26 cellular contexts compared by ENCODE assay signal in genomic region chr7:87810130-87810529, GRCh38.
DNase-seq lines count a peak whose midpoint lies in the region; ATAC-seq, FAIRE-seq and TF ChIP-seq lines count a peak whose summit lies in the region.
"Had no signal": no experiment of that assay in that cellular context is flagged by ENCODE, and none has a peak within 500 bp of the region (broad histone marks: within the 10 kb centered on the region; RNA-seq: fewer than 3 reads in every experiment).

No MANE protein-coding gene starts in this region.

- WGBS in HUES64: 24% methylated on average over 1 of the region's 1 CpG
- WGBS in pancreas, 2 donors: 30 to 34% methylated on average over 1 of the region's 1 CpG
- 28 to 56% methylated on average over 1 of the region's 1 CpG for WGBS in sigmoid colon, 2 donors

- intact Hi-C loops in pancreas (cut with DNase I) (no loop called here), sigmoid colon (cut with DNase I) (no loop called here)

- H3K4me1 ChIP-seq in HUES64 (ENCODE audit: insufficient read depth, low read length): peaks cover 13% of the 10 kb centered on the region
- H3K4me1 ChIP-seq in pancreas: no peaks in the 10 kb centered on the region
- no peaks in the 10 kb centered on the region for H3K4me1 ChIP-seq in sigmoid colon
- H3K4me1 ChIP-seq: gastroesophageal sphincter, psoas muscle, uterus had no signal

- H3K4me3 ChIP-seq in HUES64 (ENCODE audit: low read length): no peak overlapping the region
- no peak overlapping the region for H3K4me3 ChIP-seq in pancreas
- H3K4me3 ChIP-seq in sigmoid colon: no peak overlapping the region
- H3K4me3 ChIP-seq: gastroesophageal sphincter, lung, mucosa of descending colon, psoas muscle, thoracic aorta, uterus had no signal

- no peaks in the 10 kb centered on the region for H3K9me3 ChIP-seq in HUES64 (ENCODE audit: insufficient read depth, low read depth, low read length)
- no peaks in the 10 kb centered on the region for H3K9me3 ChIP-seq in pancreas
- H3K9me3 ChIP-seq in sigmoid colon: no peaks in the 10 kb centered on the region
- H3K9me3 ChIP-seq: gastroesophageal sphincter, mucosa of descending colon, psoas muscle, thoracic aorta, uterus had no signal

- H3K36me3 ChIP-seq in HUES64 (ENCODE audit: insufficient read depth, low read length): no peaks in the 10 kb centered on the region
- no peaks in the 10 kb centered on the region for H3K36me3 ChIP-seq in pancreas
- H3K36me3 ChIP-seq in sigmoid colon: no peaks in the 10 kb centered on the region
- H3K36me3 ChIP-seq: gastroesophageal sphincter, thoracic aorta, uterus had no signal

- no peak overlapping the region for H3K9ac ChIP-seq in HUES64 (ENCODE audit: low read depth, low read length)

- no peaks in the 10 kb centered on the region for H3K27me3 ChIP-seq in HUES64 (ENCODE audit: insufficient read depth, low read length)
- H3K27me3 ChIP-seq in pancreas: no peaks in the 10 kb centered on the region
- H3K27me3 ChIP-seq in sigmoid colon: no peaks in the 10 kb centered on the region
- H3K27me3 ChIP-seq: gastroesophageal sphincter, uterus had no signal

- DNase-seq in iPS-NIHi11 (ENCODE audit: low spot score) (peak; percentile 43), cortex of kidney (lab: John Stamatoyannopoulos, UW) (no peak), pancreas (no peak), sigmoid colon (no peak)
- DNase-seq: activated CD4-positive, alpha-beta T cell treated with anti-CD3 and anti-CD28 coated beads for 48 hours; activated T-cell treated with anti-CD3 and anti-CD28 coated beads, Interleukin-2, amount 50 U/mL, for 4 hours; DND-41; hippocampal formation; kidney glomerular epithelial cell; mucosa of descending colon; NCI-H1105; NCI-H1930; NCI-H526; OCI-M1; psoas muscle; Right ventricle myocardium superior; stimulated activated naive CD8-positive, alpha-beta T cell treated with anti-CD3 and anti-CD28 coated beads, Interleukin-15, Interleukin-2, amounts not matched to agents 100 U/mL and 50 U/mL, for 24 hours; uterus had no signal

- FAIRE-seq in pancreas (lab: Jason Lieb, UNC): no peak
- FAIRE-seq: endothelial cell of umbilical vein had no signal

- ATAC-seq in GM19463 (IDR thresholded peaks at IDR 0.05; ENCODE audit: unreplicated experiment): no peak
- ATAC-seq in pancreas: no peak
- ATAC-seq: activated T-cell treated with anti-CD3 and anti-CD28 coated beads, Interleukin-2, amount 50 U/mL, for 4 hours; gastroesophageal sphincter; mucosa of descending colon; psoas muscle; stimulated activated naive CD8-positive, alpha-beta T cell treated with anti-CD3 and anti-CD28 coated beads, Interleukin-15, Interleukin-2, amounts not matched to agents 100 U/mL and 50 U/mL, for 24 hours had no signal

- H3K27ac ChIP-seq in HUES64 (ENCODE audit: low read depth, low read length): peak overlapping the region; percentile 66
- H3K27ac ChIP-seq in VCaP: peak overlapping the region; percentile 75
- H3K27ac ChIP-seq in pancreas: no peak overlapping the region
- H3K27ac ChIP-seq in sigmoid colon: no peak overlapping the region
- H3K27ac ChIP-seq: C4-2B, gastroesophageal sphincter, psoas muscle, thoracic aorta, uterus had no signal

- TF ChIP-seq CTCF in VCaP (conservative IDR thresholded peaks at IDR 0.05) (no peak), pancreas (IDR thresholded peaks at IDR 0.05) (no peak), sigmoid colon (IDR thresholded peaks at IDR 0.05) (no peak)

- TF ChIP-seq EP300 in sigmoid colon (IDR thresholded peaks at IDR 0.05): no peak

- TF ChIP-seq POLR2A in sigmoid colon (IDR thresholded peaks at IDR 0.05): no peak

Comparison
In these comparisons a context has a peak if more than half of its experiments do, and no peak if none do; other contexts are left out.
1. H3K27ac ChIP-seq: peak in HUES64 (single experiment) and VCaP (single experiment); none in pancreas (0 of 4) and sigmoid colon (0 of 4).